17 cellular contexts compared by ENCODE assay signal in the genomic region with DNA sequence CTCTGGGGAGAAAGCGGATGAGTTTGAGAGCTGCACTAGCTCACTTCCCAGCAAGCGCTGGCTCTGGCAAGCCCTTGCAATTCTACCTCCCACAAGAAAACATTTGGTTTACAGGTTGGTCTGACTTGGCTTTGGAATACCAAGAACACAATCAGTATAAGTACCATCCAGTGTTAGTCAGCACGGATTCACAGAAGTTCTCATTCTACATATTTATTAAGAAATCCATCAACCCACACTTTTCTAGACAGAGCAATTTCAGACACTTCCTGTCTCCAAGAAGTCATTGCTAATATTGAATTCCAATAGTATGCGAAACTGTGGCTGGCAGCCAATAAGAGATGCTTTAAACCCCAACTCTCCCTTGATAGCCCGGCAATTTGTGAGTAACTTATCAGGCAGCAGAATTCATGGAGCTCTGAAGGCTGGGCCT. TPM values are rescaled to one million over a fixed set of nuclear protein-coding genes. Genes with fewer than 3 reads are reported as not detected.
DNase-seq lines count a peak whose midpoint lies in the region; ATAC-seq and TF ChIP-seq lines count a peak whose summit lies in the region.
"Had no signal": no experiment of that assay in that cellular context is flagged by ENCODE, and none has a peak within 500 bp of the region (broad histone marks: within the 10 kb centered on the region; RNA-seq: fewer than 3 reads in every experiment).

No MANE protein-coding gene starts in this region.

- H3K9ac ChIP-seq in GM23248, result peak overlapping the region; percentile 27; the same call in 1 of the 2 replicates
- no peak overlapping the region for H3K9ac ChIP-seq in subcutaneous abdominal adipose tissue (ENCODE audit: low read length in 5 of 5)

- WGBS in GM23248 (ENCODE audit: low coverage in 1 of 2, low lambda C conversion rate in 2 of 2, missing lambda C conversion rate in 2 of 2), 2 experiments, result 1 to 4% methylated on average over 5 of the region's 5 CpGs

- peak overlapping the region; percentile 62 for H3K4me2 ChIP-seq in GM23248 (ENCODE audit: unreplicated experiment)

- no peaks in the 10 kb centered on the region for H3K9me2 ChIP-seq in GM23248 (ENCODE audit: insufficient read depth)

- H3K4me1 ChIP-seq in GM23248 (ENCODE audit: insufficient read depth) (peaks cover 47% of the 10 kb centered on the region), subcutaneous abdominal adipose tissue (ENCODE audit: control insufficient read depth in 5 of 5, insufficient read depth in 5 of 5, low read length in 5 of 5) (peaks cover 3 to 50% (median 42%) of the 10 kb centered on the region in 5 donors)
- H3K4me1 ChIP-seq: SJSA1 had no signal

- H3K36me3 ChIP-seq in GM23248 (ENCODE audit: low read depth) (no peaks in the 10 kb centered on the region), subcutaneous abdominal adipose tissue (ENCODE audit: control insufficient read depth in 5 of 5, insufficient read depth in 5 of 5, low read length in 5 of 5) (no peaks in the 10 kb centered on the region)
- H3K36me3 ChIP-seq: cardiac muscle cell, SJSA1 had no signal

- H4K20me1 ChIP-seq in GM23248 (ENCODE audit: insufficient read depth), result no peaks in the 10 kb centered on the region

- ATAC-seq in GM21825 (IDR thresholded peaks at IDR 0.05; ENCODE audit: unreplicated experiment), result no peak
- ATAC-seq: activated CD8-positive, alpha-beta T cell treated with anti-CD3 and anti-CD28 coated beads, Interleukin-2, amount 10 ng/mL, durations not matched to agents 7 days and 5 days; left lobe of liver; naive thymus-derived CD4-positive, alpha-beta T cell had no signal

- DNase-seq in GM23248 (peak; percentile 96), fibroblast of pulmonary artery (ENCODE audit: low read depth) (peak; percentile 69), HuH-7 (ENCODE audit: low spot score) (no peak)
- no peak for DNase-seq in stimulated activated CD4-positive, alpha-beta T cell treated with anti-CD3 and anti-CD28 coated beads, Interleukin-2, amount 100 ng/mL, for 24 hours
- DNase-seq: activated CD8-positive, alpha-beta T cell treated with anti-CD3 and anti-CD28 coated beads, Interleukin-2, amount 10 ng/mL, durations not matched to agents 7 days and 5 days; activated effector memory CD4-positive, alpha-beta T cell treated with Interleukin-2 at 50 U/mL for 16 hours; COR-L47; endodermal cell; hippocampal formation; naive thymus-derived CD4-positive, alpha-beta T cell; stimulated activated naive CD4-positive, alpha-beta T cell treated with Interleukin-2 at 50 U/mL for 16 hours had no signal

- no peaks in the 10 kb centered on the region for H3K27me3 ChIP-seq in GM23248 (replicated peaks; ENCODE audit: insufficient read depth)
- H3K27me3 ChIP-seq in subcutaneous abdominal adipose tissue (ENCODE audit: control insufficient read depth in 5 of 5, insufficient read depth in 4 of 5, low read length in 5 of 5), result no peaks in the 10 kb centered on the region
- H3K27me3 ChIP-seq: cardiac muscle cell, SJSA1 had no signal

- peaks cover 36% of the 10 kb centered on the region for H3F3A ChIP-seq in GM23248 (ENCODE audit: insufficient read depth)

- no peak for TF ChIP-seq CTCF in VCaP (conservative IDR thresholded peaks at IDR 0.05)
- no peak for TF ChIP-seq CTCF in fibroblast of pulmonary artery (IDR thresholded peaks at IDR 0.05; ENCODE audit: low read length, missing control alignments)

- H2AFZ ChIP-seq in GM23248, result no peak overlapping the region

- H3K79me2 ChIP-seq in GM23248 (ENCODE audit: insufficient read depth), result no peaks in the 10 kb centered on the region

- H3K4me3 ChIP-seq in GM23248 (no peak overlapping the region), fibroblast of pulmonary artery (replicated peaks; ENCODE audit: low read depth, low read length) (no peak overlapping the region), subcutaneous abdominal adipose tissue (ENCODE audit: low read depth in 1 of 5, low read length in 5 of 5) (no peak overlapping the region)
- H3K4me3 ChIP-seq: cardiac muscle cell, SJSA1 had no signal

- no peaks in the 10 kb centered on the region for H3K9me3 ChIP-seq in GM23248 (ENCODE audit: low read depth)
- no peaks in the 10 kb centered on the region for H3K9me3 ChIP-seq in subcutaneous abdominal adipose tissue (ENCODE audit: control insufficient read depth in 5 of 5, low read length in 5 of 5)
- H3K9me3 ChIP-seq: SJSA1 had no signal

- in situ Hi-C loops in GM23248 (cut with MboI), result loop anchor here (10.0 kb wide), 2 partner anchors 197 to 313 kb away; no protein-coding TSS in a partner anchor

- H3K27ac ChIP-seq in GM23248 (peak overlapping the region; percentile 68), VCaP (peak overlapping the region; percentile 77), subcutaneous abdominal adipose tissue (ENCODE audit: low read depth, low read length) (peak overlapping the region; percentile 76)
- H3K27ac ChIP-seq: cardiac muscle cell, SJSA1 had no signal

RNA-seq across cellular contexts. Expression of a gene that starts 59.5 kb away (rescaled TPM):
- 19.2 and 19.9 TPM in 2 replicates for total RNA-seq in GM23248 (2014; rRNA removed; shearing (Covaris generic))
- 13.5 and 14.7 TPM in 2 replicates for polyA plus RNA-seq in GM23248 (2016; fragmentation: Nextera tagmentation; extraction: Ambion mirVana)
- total RNA-seq: activated CD8-positive, alpha-beta T cell treated with anti-CD3 and anti-CD28 coated beads, Interleukin-2, amount 10 ng/mL, durations not matched to agents 7 days and 5 days had no signal
- polyA plus RNA-seq: naive thymus-derived CD4-positive, alpha-beta T cell had no signal

Comparison
In these comparisons a context has a peak if more than half of its experiments do, and no peak if none do; other contexts are left out.
1. DNase-seq: peak in GM23248 (single experiment) and fibroblast of pulmonary artery (single experiment); none in stimulated activated CD4-positive, alpha-beta T cell treated with anti-CD3 and anti-CD28 coated beads, Interleukin-2, amount 100 ng/mL, for 24 hours (0 of 2) and HuH-7 (single experiment).
2. Peak in every context shown above with its lines, with median percentiles within 50 percentile points of each other: H3K27ac ChIP-seq.